Comparison of ENCODE assay signal across 1 cellular context in genomic region chr19:1247747-1248453, GRCh38.
A peak's percentile ranks its signal among the peaks of the same experiment; 100 is the strongest.
TF ChIP-seq lines count a peak whose summit lies in the region.

No MANE protein-coding gene starts in this region.

TF ChIP-seq in HepG2, 621 proteins besides CTCF, POLR2A, EP300 and RAD21 (continued from another document and continues in another):
- TF ChIP-seq TIGD3 (CRISPR knock-in tag; IDR thresholded peaks at IDR 0.05; ENCODE audit: borderline replicate concordance): no peak
- no peak for TF ChIP-seq SP1 (IDR thresholded peaks at IDR 0.05)
- peak; percentile 41; the same call in 1 of the 2 replicates for TF ChIP-seq SP1 (CRISPR knock-in tag; IDR thresholded peaks at IDR 0.05)
- TF ChIP-seq FOXA1 (IDR thresholded peaks at IDR 0.05): no peak
- TF ChIP-seq FOXA1 (CRISPR knock-in tag; IDR thresholded peaks at IDR 0.05): peak; percentile 30; the same call in 1 of the 2 replicates
- TF ChIP-seq ZNF747 (CRISPR knock-in tag; IDR thresholded peaks at IDR 0.05; ENCODE audit: borderline replicate concordance): no peak
- TF ChIP-seq ZFP36 (IDR thresholded peaks at IDR 0.05; ENCODE audit: borderline replicate concordance, low read depth, low read length, partially characterized antibody): no peak
- TF ChIP-seq SIN3A (IDR thresholded peaks at IDR 0.05; ENCODE audit: borderline replicate concordance, low read depth, low read length): no peak; the same call in 1 of the 2 replicates
- no peak; the same call in none of the 2 replicates for TF ChIP-seq ZFX (CRISPR knock-in tag; IDR thresholded peaks at IDR 0.05; ENCODE audit: low read depth)
- no peak for TF ChIP-seq CEBPG (CRISPR knock-in tag; IDR thresholded peaks at IDR 0.05)
- no peak for TF ChIP-seq ZNF484 (CRISPR knock-in tag; IDR thresholded peaks at IDR 0.05; ENCODE audit: borderline replicate concordance, low read depth)
- no peak; the same call in 1 of the 2 replicates for TF ChIP-seq ATF7-NPFF (CRISPR knock-in tag; IDR thresholded peaks at IDR 0.05; ENCODE audit: low read depth)
- TF ChIP-seq ZNF280D (CRISPR knock-in tag; IDR thresholded peaks at IDR 0.05): 0 out of 2 replicates have a peak, but pooled peaks have one; percentile 2
- peak; percentile 50; the same call in 1 of the 2 replicates for TF ChIP-seq ZFP90 (CRISPR knock-in tag; IDR thresholded peaks at IDR 0.05; ENCODE audit: borderline replicate concordance)
- 0 out of 2 replicates have a peak, but pooled peaks have one; percentile 11 for TF ChIP-seq IKZF5 (CRISPR knock-in tag; IDR thresholded peaks at IDR 0.05)
- no peak for TF ChIP-seq ZNF543 (CRISPR knock-in tag; IDR thresholded peaks at IDR 0.05)
- TF ChIP-seq PLRG1 (conservative IDR thresholded peaks at IDR 0.05): no peak
- TF ChIP-seq HDAC2 (CRISPR knock-in tag; IDR thresholded peaks at IDR 0.05): no peak
- no peak for TF ChIP-seq CAMTA2 (CRISPR knock-in tag; IDR thresholded peaks at IDR 0.05; ENCODE audit: borderline replicate concordance)
- TF ChIP-seq ZNF138 (CRISPR knock-in tag; IDR thresholded peaks at IDR 0.05; ENCODE audit: low read depth): no peak
- TF ChIP-seq GATAD2A (CRISPR knock-in tag; IDR thresholded peaks at IDR 0.05): peak; percentile 44; the same call in 1 of the 2 replicates
- TF ChIP-seq RELA (CRISPR knock-in tag; IDR thresholded peaks at IDR 0.05): no peak
- TF ChIP-seq ZNF761 (CRISPR knock-in tag; conservative IDR thresholded peaks at IDR 0.05): peak; percentile 29; the same call in 1 of the 2 replicates
- TF ChIP-seq FOXK2 (IDR thresholded peaks at IDR 0.05): no peak
- TF ChIP-seq ZNF296 (CRISPR knock-in tag; conservative IDR thresholded peaks at IDR 0.05): no peak; the same call in 1 of the 2 replicates
- TF ChIP-seq ZNF75D (CRISPR knock-in tag; IDR thresholded peaks at IDR 0.05; ENCODE audit: borderline replicate concordance): no peak
- no peak for TF ChIP-seq TFE3 (CRISPR knock-in tag; IDR thresholded peaks at IDR 0.05)
- peak; percentile 63; the same call in 1 of the 2 replicates for TF ChIP-seq ZNF710 (CRISPR knock-in tag; IDR thresholded peaks at IDR 0.05; ENCODE audit: borderline replicate concordance)
- 0 out of 2 replicates have a peak, but pooled peaks have one; percentile 20 for TF ChIP-seq ZNF646 (CRISPR knock-in tag; IDR thresholded peaks at IDR 0.05)
- TF ChIP-seq ZUFSP (CRISPR knock-in tag; IDR thresholded peaks at IDR 0.05; ENCODE audit: borderline replicate concordance): no peak
- TF ChIP-seq HNF1B (CRISPR knock-in tag; IDR thresholded peaks at IDR 0.05): peak; percentile 48; the same call in 1 of the 2 replicates
- no peak for TF ChIP-seq SOX13 (IDR thresholded peaks at IDR 0.05)
- TF ChIP-seq SOX13 (CRISPR knock-in tag; conservative IDR thresholded peaks at IDR 0.05 in 1 of 2, IDR thresholded peaks at IDR 0.05 in 1 of 2): no peak
- peak; percentile 39; the same call in 1 of the 2 replicates for TF ChIP-seq ZNF333 (CRISPR knock-in tag; IDR thresholded peaks at IDR 0.05; ENCODE audit: borderline replicate concordance)
- no peak for TF ChIP-seq DMAP1 (CRISPR knock-in tag; IDR thresholded peaks at IDR 0.05)
- TF ChIP-seq TEAD2 (CRISPR knock-in tag; IDR thresholded peaks at IDR 0.05): no peak
- TF ChIP-seq PAX8 (CRISPR knock-in tag; IDR thresholded peaks at IDR 0.05; ENCODE audit: borderline replicate concordance): no peak
- peak; percentile 45 for TF ChIP-seq XRCC5 (optimal IDR thresholded peaks at IDR 0.05; ENCODE audit: low read length)
- no peak for TF ChIP-seq ARID3A (IDR thresholded peaks at IDR 0.05; ENCODE audit: low read depth, low read length)
- no peak for TF ChIP-seq ZNF251 (CRISPR knock-in tag; IDR thresholded peaks at IDR 0.05)
- no peak for TF ChIP-seq ZNF775 (CRISPR knock-in tag; IDR thresholded peaks at IDR 0.05; ENCODE audit: borderline replicate concordance)
